9 cellular contexts compared by ENCODE assay signal in the genomic region with DNA sequence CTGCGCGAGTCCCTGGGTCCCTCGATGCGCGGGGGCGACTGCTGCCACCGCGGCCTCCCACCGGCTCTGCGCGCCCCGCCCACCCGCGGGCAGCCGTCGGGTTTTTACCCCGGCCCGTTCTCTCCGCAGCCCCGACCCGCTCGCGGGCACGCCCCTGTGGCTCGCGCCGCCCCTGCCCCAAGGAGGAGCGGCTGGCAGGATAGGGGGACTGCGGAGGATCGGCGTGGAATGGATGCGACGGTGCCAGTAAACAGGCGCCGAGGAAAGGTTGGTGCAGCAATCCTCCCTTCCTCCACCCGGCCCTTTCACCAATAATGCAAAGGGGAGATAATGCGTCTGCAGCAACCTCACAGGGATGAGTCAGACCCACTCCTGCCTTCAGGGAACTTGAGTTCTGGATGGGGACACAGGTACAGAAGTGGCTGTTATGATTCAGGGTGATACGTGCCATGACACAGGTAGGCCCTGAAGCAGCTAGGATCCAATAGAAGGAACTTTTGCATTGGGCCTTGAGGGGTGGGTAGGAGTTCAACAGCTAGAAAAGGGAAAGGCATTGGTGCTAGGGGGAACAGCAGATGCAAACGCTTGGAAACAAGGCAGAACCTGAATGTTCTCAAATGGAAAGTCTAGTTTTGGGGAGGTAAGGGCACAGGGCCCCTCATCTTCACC. TPM values are rescaled to one million over a fixed set of nuclear protein-coding genes. Genes with fewer than 3 reads are reported as not detected.
A peak's percentile ranks its signal among the peaks of the same experiment; 100 is the strongest.
DNase-seq lines count a peak whose midpoint lies in the region; ATAC-seq lines count a peak whose summit lies in the region.
"Had no signal": no experiment of that assay in that cellular context is flagged by ENCODE, and none has a peak within 500 bp of the region (broad histone marks: within the 10 kb centered on the region; RNA-seq: fewer than 3 reads in every experiment).

No MANE protein-coding gene starts in this region.

- H2AK5ac ChIP-seq in mesenchymal stem cell (ENCODE audit: low read length, severe bottlenecking), result no peak overlapping the region

- no peaks in the 10 kb centered on the region for H3K36me3 ChIP-seq in CD4-positive, alpha-beta memory T cell (ENCODE audit: insufficient read depth, low read length)
- no peaks in the 10 kb centered on the region for H3K36me3 ChIP-seq in H7 (replicated peaks; ENCODE audit: control insufficient read depth, insufficient read depth, low read length)
- no peaks in the 10 kb centered on the region for H3K36me3 ChIP-seq in mesenchymal stem cell (ENCODE audit: control insufficient read depth in 1 of 2, insufficient read depth in 2 of 2, low read depth in 1 of 2, low read length in 2 of 2)

- H3K4me3 ChIP-seq in CD4-positive, alpha-beta memory T cell (ENCODE audit: low read length in 2 of 2), result peak overlapping the region in 1 of 2 donors; percentile 35
- H3K4me3 ChIP-seq in H7 (ENCODE audit: insufficient read depth, low read depth, low read length) (peak overlapping the region; percentile 55), mesenchymal stem cell (ENCODE audit: insufficient read depth in 1 of 2, low read depth in 1 of 2, low read length in 2 of 2) (peak overlapping the region in 1 of 2 experiments; percentile 9)

- H4K8ac ChIP-seq in mesenchymal stem cell (ENCODE audit: low read length), result no peak overlapping the region

- H3K27me3 ChIP-seq in CD4-positive, alpha-beta memory T cell (ENCODE audit: insufficient read depth, low read length), result no peaks in the 10 kb centered on the region
- H3K27me3 ChIP-seq in H7 (ENCODE audit: control insufficient read depth, insufficient read depth, low read length), result peaks cover 48% of the 10 kb centered on the region
- peaks cover 37 to 41% of the 10 kb centered on the region in 2 experiments for H3K27me3 ChIP-seq in mesenchymal stem cell (ENCODE audit: control insufficient read depth in 1 of 2, insufficient read depth in 1 of 2, low read length in 2 of 2)

- intact Hi-C loops in CD4-positive, alpha-beta memory T cell (cut with micrococcal nuclease), result no loop called here

- no peak overlapping the region for H3K14ac ChIP-seq in mesenchymal stem cell (ENCODE audit: low read length in 2 of 2)

- H2BK120ac ChIP-seq in mesenchymal stem cell (ENCODE audit: low read depth, low read length), result no peak overlapping the region

- H2BK15ac ChIP-seq in mesenchymal stem cell (ENCODE audit: low read depth, poor library complexity, severe bottlenecking), result no peak overlapping the region

- no peak overlapping the region for H3K9ac ChIP-seq in mesenchymal stem cell (ENCODE audit: low read length)

- peaks cover 2 to 3% of the 10 kb centered on the region in 2 donors for H3K36me3 Mint-ChIP-seq in CD4-positive, alpha-beta memory T cell
- H3K36me3 Mint-ChIP-seq in activated naive CD8-positive, alpha-beta T cell treated with anti-CD3 and anti-CD28 coated beads for 36 hours, result peaks cover under 1% of the 10 kb centered on the region

- WGBS in mesenchymal stem cell, result 7% methylated on average over 37 of the region's 39 CpGs

- no peak overlapping the region for H2AFZ ChIP-seq in mesenchymal stem cell (ENCODE audit: low read depth, low read length)

- H2BK5ac ChIP-seq in mesenchymal stem cell (ENCODE audit: low read depth, low read length, poor library complexity, severe bottlenecking), result no peak overlapping the region

- peaks cover 1 to 4% (median 4%) of the 10 kb centered on the region in 4 donors for H3K4me1 Mint-ChIP-seq in CD4-positive, alpha-beta memory T cell
- H3K4me1 Mint-ChIP-seq in activated naive CD8-positive, alpha-beta T cell treated with anti-CD3 and anti-CD28 coated beads for 36 hours, result peaks cover 3% of the 10 kb centered on the region

- CTCF ChIA-PET in CD4-positive, alpha-beta memory T cell (lab: Charles Lee; ENCODE audit: partially characterized antibody), result interaction anchor here (1.5 to 2.1 kb wide), 3 partner anchors 14 to 86 kb away, joined by 3 to 5 read pairs (median 3); no protein-coding TSS in a partner anchor

- no peak overlapping the region for H4K91ac ChIP-seq in mesenchymal stem cell (ENCODE audit: low read length)

- H3K27ac Mint-ChIP-seq in CD4-positive, alpha-beta memory T cell, result peak overlapping the region in 1 of 7 donors; percentile 70
- H3K27ac Mint-ChIP-seq in activated naive CD8-positive, alpha-beta T cell treated with anti-CD3 and anti-CD28 coated beads for 36 hours, result no peak overlapping the region

- no peak overlapping the region for H3K18ac ChIP-seq in mesenchymal stem cell (ENCODE audit: low read depth in 1 of 2, low read length in 2 of 2)

- H3K4me1 ChIP-seq in CD4-positive, alpha-beta memory T cell (ENCODE audit: insufficient read depth, low read length), result peaks cover 9% of the 10 kb centered on the region
- peaks cover 14% of the 10 kb centered on the region for H3K4me1 ChIP-seq in mesenchymal stem cell (ENCODE audit: control insufficient read depth, insufficient read depth, low read depth, low read length)

- DNase-seq in CD4-positive, alpha-beta memory T cell, result no peak
- peak; percentile 93 for DNase-seq in H7
- no peak for DNase-seq in activated naive CD8-positive, alpha-beta T cell treated with anti-CD3 and anti-CD28 coated beads for 36 hours
- DNase-seq in mesenchymal stem cell, result no peak
- no peak for DNase-seq in islet precursor cell
- DNase-seq: foreskin melanocyte had no signal

- H3K9me3 Mint-ChIP-seq in CD4-positive, alpha-beta memory T cell, result peaks cover 0 to 6% (median 3%) of the 10 kb centered on the region in 8 donors
- H3K9me3 Mint-ChIP-seq in activated naive CD8-positive, alpha-beta T cell treated with anti-CD3 and anti-CD28 coated beads for 36 hours, result peaks cover 2% of the 10 kb centered on the region

- POLR2A ChIA-PET in CD4-positive, alpha-beta memory T cell (lab: Charles Lee; ENCODE audit: partially characterized antibody), result interaction anchor here (0.9 to 5.7 kb wide), 3 partner anchors 14 to 82 kb away, joined by 3 to 34 read pairs (median 4); no protein-coding TSS in a partner anchor

- peak overlapping the region; percentile 29 to 78 (median 52) for H3K4me3 Mint-ChIP-seq in CD4-positive, alpha-beta memory T cell
- H3K4me3 Mint-ChIP-seq in activated naive CD8-positive, alpha-beta T cell treated with anti-CD3 and anti-CD28 coated beads for 36 hours, result peak overlapping the region; percentile 32

- no peak overlapping the region for H3K23ac ChIP-seq in mesenchymal stem cell (ENCODE audit: low read length in 2 of 2)

- no peak overlapping the region for H2BK12ac ChIP-seq in mesenchymal stem cell (ENCODE audit: low read length in 2 of 2)

- no peak for ATAC-seq in HG03520 (IDR thresholded peaks at IDR 0.05; ENCODE audit: unreplicated experiment)
- no peak for ATAC-seq in HG02588 (IDR thresholded peaks at IDR 0.05; ENCODE audit: unreplicated experiment)
- no peak for ATAC-seq in GM21786 (IDR thresholded peaks at IDR 0.05; ENCODE audit: unreplicated experiment)

- H3K79me1 ChIP-seq in mesenchymal stem cell (replicated peaks; ENCODE audit: low read length, poor library complexity, severe bottlenecking), result no peaks in the 10 kb centered on the region

- peaks cover 0 to 3% of the 10 kb centered on the region in 2 donors for H3K9me3 ChIP-seq in CD4-positive, alpha-beta memory T cell (ENCODE audit: control insufficient read depth in 1 of 2, low read length in 2 of 2)
- peaks cover 8% of the 10 kb centered on the region for H3K9me3 ChIP-seq in mesenchymal stem cell (ENCODE audit: control insufficient read depth, low read length)

- H3K4me2 ChIP-seq in mesenchymal stem cell (ENCODE audit: low read length, poor library complexity, severe bottlenecking), result peak overlapping the region; percentile 40

- no peak overlapping the region for H3K27ac ChIP-seq in CD4-positive, alpha-beta memory T cell (ENCODE audit: low read depth, low read length)
- no peak overlapping the region for H3K27ac ChIP-seq in mesenchymal stem cell (ENCODE audit: low read length, poor library complexity, severe bottlenecking)

- no peak overlapping the region for H3K4ac ChIP-seq in mesenchymal stem cell (ENCODE audit: low read depth in 1 of 2, low read length in 2 of 2)

- H3K27me3 Mint-ChIP-seq in CD4-positive, alpha-beta memory T cell, result peaks cover 11 to 12% of the 10 kb centered on the region in 2 donors
- H3K27me3 Mint-ChIP-seq in activated naive CD8-positive, alpha-beta T cell treated with anti-CD3 and anti-CD28 coated beads for 36 hours, result peaks cover 26% of the 10 kb centered on the region

RNA-seq across cellular contexts. Expression of a gene that starts 0.6 kb away (rescaled TPM):
- under 1 TPM in 1 of 2 experiments, not detected in 1; 0.14 TPM for total RNA-seq in CD4-positive, alpha-beta memory T cell
- under 1 TPM in 1 of 2 donors, not detected in 1; 0.81 TPM for polyA plus RNA-seq in CD4-positive, alpha-beta memory T cell
- not detected in 2 replicates for total RNA-seq in H7 (2014; rRNA removed; shearing (Covaris generic))
- total RNA-seq in activated naive CD8-positive, alpha-beta T cell treated with anti-CD3 and anti-CD28 coated beads for 36 hours, result 1 to 10 TPM; 1.6 to 1.8 TPM
- not detected for polyA plus RNA-seq in mesenchymal stem cell (2013, experiment 1 of 2)
- polyA plus RNA-seq in mesenchymal stem cell (2013, experiment 2 of 2), result not detected
